ENCODE assay signal across 1 cellular context in the genomic region with DNA sequence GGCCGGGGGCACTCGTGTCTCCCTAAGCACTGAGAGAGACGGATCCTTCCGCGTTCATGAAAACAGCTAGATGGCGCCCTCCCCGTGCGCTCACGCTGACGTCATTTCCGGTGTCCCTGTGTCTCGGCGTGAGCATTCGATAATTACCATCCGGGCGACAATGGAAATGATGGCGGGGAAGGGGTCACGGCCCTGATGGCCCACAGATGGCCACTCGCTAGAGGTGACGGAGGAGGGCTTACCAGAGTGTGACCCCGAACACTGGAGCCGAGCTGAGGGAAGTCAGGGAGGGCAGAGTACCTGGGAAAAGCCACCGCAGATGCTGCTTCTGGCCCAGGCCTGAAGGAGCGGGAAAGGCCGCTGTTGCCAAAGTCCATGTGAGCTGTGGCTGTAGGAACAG.
TF ChIP-seq lines count a peak whose summit lies in the region.

No MANE protein-coding gene starts in this region.

TF ChIP-seq in H1, 55 proteins besides CTCF, POLR2A, EP300 and RAD21 (continued from another document):
- TF ChIP-seq, protein P1, sequence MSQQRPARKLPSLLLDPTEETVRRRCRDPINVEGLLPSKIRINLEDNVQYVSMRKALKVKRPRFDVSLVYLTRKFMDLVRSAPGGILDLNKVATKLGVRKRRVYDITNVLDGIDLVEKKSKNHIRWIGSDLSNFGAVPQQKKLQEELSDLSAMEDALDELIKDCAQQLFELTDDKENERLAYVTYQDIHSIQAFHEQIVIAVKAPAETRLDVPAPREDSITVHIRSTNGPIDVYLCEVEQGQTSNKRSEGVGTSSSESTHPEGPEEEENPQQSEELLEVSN (IDR thresholded peaks at IDR 0.05) = peak; percentile 92
- TF ChIP-seq, protein P2, sequence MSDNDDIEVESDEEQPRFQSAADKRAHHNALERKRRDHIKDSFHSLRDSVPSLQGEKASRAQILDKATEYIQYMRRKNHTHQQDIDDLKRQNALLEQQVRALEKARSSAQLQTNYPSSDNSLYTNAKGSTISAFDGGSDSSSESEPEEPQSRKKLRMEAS (IDR thresholded peaks at IDR 0.05) = 0 out of 2 replicates have a peak, but pooled peaks have one; percentile 54
- TF ChIP-seq SIX5 (IDR thresholded peaks at IDR 0.05; ENCODE audit: low read depth, low read length) = no peak
- TF ChIP-seq GTF2F1 (IDR thresholded peaks at IDR 0.05; ENCODE audit: borderline replicate concordance, low read depth, low read length) = no peak
- peak; percentile 73 for TF ChIP-seq CREB1 (IDR thresholded peaks at IDR 0.05)
- no peak for TF ChIP-seq SRF (IDR thresholded peaks at IDR 0.05; ENCODE audit: low read depth, low read length)
